ENCODE assay signal across 1 cellular context in the genomic region with DNA sequence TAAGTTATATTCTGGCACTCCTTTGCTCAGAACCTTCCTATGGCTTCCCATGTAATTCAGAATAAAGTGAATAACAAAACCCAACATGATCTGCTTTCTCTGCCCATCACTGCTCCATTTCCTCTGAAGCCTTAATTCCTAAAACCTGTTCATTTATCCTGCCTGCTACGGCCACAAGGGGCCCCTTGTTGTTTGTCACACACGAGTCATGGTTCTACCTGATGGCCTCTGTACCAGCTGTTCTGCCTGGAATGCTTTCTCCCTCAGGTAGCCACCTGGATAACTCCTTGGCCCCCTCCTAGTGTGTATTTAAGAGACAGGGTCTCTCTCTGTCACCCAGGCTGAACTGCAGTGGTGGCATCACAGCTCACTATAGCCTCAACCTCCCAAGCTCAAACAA.
TF ChIP-seq lines count a peak whose summit lies in the region.

No MANE protein-coding gene starts in this region.

TF ChIP-seq in HepG2, 621 proteins besides CTCF, POLR2A, EP300 and RAD21 (continued from another document and continues in another):
- TF ChIP-seq, protein P1, sequence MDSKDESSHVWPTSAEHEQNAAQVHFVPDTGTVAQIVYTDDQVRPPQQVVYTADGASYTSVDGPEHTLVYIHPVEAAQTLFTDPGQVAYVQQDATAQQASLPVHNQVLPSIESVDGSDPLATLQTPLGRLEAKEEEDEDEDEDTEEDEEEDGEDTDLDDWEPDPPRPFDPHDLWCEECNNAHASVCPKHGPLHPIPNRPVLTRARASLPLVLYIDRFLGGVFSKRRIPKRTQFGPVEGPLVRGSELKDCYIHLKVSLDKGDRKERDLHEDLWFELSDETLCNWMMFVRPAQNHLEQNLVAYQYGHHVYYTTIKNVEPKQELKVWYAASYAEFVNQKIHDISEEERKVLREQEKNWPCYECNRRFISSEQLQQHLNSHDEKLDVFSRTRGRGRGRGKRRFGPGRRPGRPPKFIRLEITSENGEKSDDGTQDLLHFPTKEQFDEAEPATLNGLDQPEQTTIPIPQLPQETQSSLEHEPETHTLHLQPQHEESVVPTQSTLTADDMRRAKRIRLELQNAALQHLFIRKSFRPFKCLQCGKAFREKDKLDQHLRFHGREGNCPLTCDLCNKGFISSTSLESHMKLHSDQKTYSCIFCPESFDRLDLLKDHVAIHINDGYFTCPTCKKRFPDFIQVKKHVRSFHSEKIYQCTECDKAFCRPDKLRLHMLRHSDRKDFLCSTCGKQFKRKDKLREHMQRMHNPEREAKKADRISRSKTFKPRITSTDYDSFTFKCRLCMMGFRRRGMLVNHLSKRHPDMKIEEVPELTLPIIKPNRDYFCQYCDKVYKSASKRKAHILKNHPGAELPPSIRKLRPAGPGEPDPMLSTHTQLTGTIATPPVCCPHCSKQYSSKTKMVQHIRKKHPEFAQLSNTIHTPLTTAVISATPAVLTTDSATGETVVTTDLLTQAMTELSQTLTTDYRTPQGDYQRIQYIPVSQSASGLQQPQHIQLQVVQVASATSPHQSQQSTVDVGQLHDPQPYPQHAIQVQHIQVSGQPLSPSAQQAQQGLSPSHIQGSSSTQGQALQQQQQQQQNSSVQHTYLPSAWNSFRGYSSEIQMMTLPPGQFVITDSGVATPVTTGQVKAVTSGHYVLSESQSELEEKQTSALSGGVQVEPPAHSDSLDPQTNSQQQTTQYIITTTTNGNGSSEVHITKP (CRISPR knock-in tag; IDR thresholded peaks at IDR 0.05; ENCODE audit: low read depth): no peak
- TF ChIP-seq ZNF17 (CRISPR knock-in tag; IDR thresholded peaks at IDR 0.05) (no peak), TCF7 (IDR thresholded peaks at IDR 0.05; ENCODE audit: low read depth) (no peak), ZC3H13 (CRISPR knock-in tag; IDR thresholded peaks at IDR 0.05) (no peak), ZNF562 (CRISPR knock-in tag; IDR thresholded peaks at IDR 0.05; ENCODE audit: borderline replicate concordance) (no peak), ZNF615 (CRISPR knock-in tag; IDR thresholded peaks at IDR 0.05; ENCODE audit: borderline replicate concordance) (no peak), SIX4 (CRISPR knock-in tag; IDR thresholded peaks at IDR 0.05) (no peak), NFYC (CRISPR knock-in tag; IDR thresholded peaks at IDR 0.05) (no peak), ZNF460 (CRISPR knock-in tag; IDR thresholded peaks at IDR 0.05; ENCODE audit: borderline replicate concordance) (no peak), ZNF614 (CRISPR knock-in tag; IDR thresholded peaks at IDR 0.05; ENCODE audit: borderline replicate concordance) (peak; percentile 45; the same call in 1 of the 2 replicates), ELF3 (CRISPR knock-in tag; IDR thresholded peaks at IDR 0.05) (peak; percentile 49; the same call in 1 of the 2 replicates), NKX3-1 (CRISPR knock-in tag; IDR thresholded peaks at IDR 0.05) (no peak), ZNF446 (CRISPR knock-in tag; IDR thresholded peaks at IDR 0.05) (no peak), ZFP36L2 (CRISPR knock-in tag; IDR thresholded peaks at IDR 0.05) (no peak), POLR2AphosphoS5 (IDR thresholded peaks at IDR 0.05; ENCODE audit: low read depth, low read length) (no peak), RARA (CRISPR knock-in tag; IDR thresholded peaks at IDR 0.05) (no peak), GTF2F1 (IDR thresholded peaks at IDR 0.05; ENCODE audit: low read length) (no peak), TEAD2 (CRISPR knock-in tag; IDR thresholded peaks at IDR 0.05) (no peak), ZNF510 (CRISPR knock-in tag; IDR thresholded peaks at IDR 0.05; ENCODE audit: low read depth) (no peak), SP1 (IDR thresholded peaks at IDR 0.05) (no peak), SP1 (CRISPR knock-in tag; IDR thresholded peaks at IDR 0.05) (no peak), ETV5 (CRISPR knock-in tag; IDR thresholded peaks at IDR 0.05; ENCODE audit: borderline replicate concordance) (peak; percentile 19; the same call in 1 of the 2 replicates), DPF2 (CRISPR knock-in tag; IDR thresholded peaks at IDR 0.05; ENCODE audit: borderline replicate concordance, low read depth) (no peak), MIXL1 (CRISPR knock-in tag; IDR thresholded peaks at IDR 0.05) (peak; percentile 76), HNRNPLL (IDR thresholded peaks at IDR 0.05; ENCODE audit: low read depth, low read length, poor library complexity, severe bottlenecking) (no peak), EED (CRISPR knock-in tag; IDR thresholded peaks at IDR 0.05) (no peak), TP53 (CRISPR knock-in tag; conservative IDR thresholded peaks at IDR 0.05) (no peak), ZNF10 (CRISPR knock-in tag; IDR thresholded peaks at IDR 0.05; ENCODE audit: borderline replicate concordance, low read depth) (no peak), CEBPB (IDR thresholded peaks at IDR 0.05; ENCODE audit: borderline replicate concordance, low read depth, low read length) (no peak), FOXA3 (CRISPR knock-in tag; IDR thresholded peaks at IDR 0.05) (no peak), SP140L (CRISPR knock-in tag; IDR thresholded peaks at IDR 0.05; ENCODE audit: borderline replicate concordance) (no peak), ISX (CRISPR knock-in tag; conservative IDR thresholded peaks at IDR 0.05) (no peak), ZFP1 (CRISPR knock-in tag; IDR thresholded peaks at IDR 0.05) (no peak), KDM5A (IDR thresholded peaks at IDR 0.05; ENCODE audit: borderline replicate concordance, low read length) (no peak), ZNF234 (CRISPR knock-in tag; conservative IDR thresholded peaks at IDR 0.05) (no peak)
- TF ChIP-seq, protein P2, sequence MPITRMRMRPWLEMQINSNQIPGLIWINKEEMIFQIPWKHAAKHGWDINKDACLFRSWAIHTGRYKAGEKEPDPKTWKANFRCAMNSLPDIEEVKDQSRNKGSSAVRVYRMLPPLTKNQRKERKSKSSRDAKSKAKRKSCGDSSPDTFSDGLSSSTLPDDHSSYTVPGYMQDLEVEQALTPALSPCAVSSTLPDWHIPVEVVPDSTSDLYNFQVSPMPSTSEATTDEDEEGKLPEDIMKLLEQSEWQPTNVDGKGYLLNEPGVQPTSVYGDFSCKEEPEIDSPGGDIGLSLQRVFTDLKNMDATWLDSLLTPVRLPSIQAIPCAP (CRISPR knock-in tag; IDR thresholded peaks at IDR 0.05; ENCODE audit: low read depth): no peak
- TF ChIP-seq, protein P3, sequence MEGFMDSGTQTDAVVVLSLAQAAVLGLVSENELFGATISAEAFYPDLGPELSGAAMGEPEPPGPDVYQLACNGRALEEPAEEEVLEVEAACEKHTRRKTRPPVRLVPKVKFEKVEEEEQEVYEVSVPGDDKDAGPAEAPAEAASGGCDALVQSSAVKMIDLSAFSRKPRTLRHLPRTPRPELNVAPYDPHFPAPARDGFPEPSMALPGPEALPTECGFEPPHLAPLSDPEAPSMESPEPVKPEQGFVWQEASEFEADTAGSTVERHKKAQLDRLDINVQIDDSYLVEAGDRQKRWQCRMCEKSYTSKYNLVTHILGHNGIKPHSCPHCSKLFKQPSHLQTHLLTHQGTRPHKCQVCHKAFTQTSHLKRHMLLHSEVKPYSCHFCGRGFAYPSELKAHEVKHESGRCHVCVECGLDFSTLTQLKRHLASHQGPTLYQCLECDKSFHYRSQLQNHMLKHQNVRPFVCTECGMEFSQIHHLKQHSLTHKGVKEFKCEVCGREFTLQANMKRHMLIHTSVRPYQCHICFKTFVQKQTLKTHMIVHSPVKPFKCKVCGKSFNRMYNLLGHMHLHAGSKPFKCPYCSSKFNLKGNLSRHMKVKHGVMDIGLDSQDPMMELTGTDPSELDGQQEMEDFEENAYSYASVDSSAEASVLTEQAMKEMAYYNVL (CRISPR knock-in tag; IDR thresholded peaks at IDR 0.05; ENCODE audit: borderline replicate concordance): peak; percentile 34; the same call in 1 of the 2 replicates
- TF ChIP-seq, protein P4, sequence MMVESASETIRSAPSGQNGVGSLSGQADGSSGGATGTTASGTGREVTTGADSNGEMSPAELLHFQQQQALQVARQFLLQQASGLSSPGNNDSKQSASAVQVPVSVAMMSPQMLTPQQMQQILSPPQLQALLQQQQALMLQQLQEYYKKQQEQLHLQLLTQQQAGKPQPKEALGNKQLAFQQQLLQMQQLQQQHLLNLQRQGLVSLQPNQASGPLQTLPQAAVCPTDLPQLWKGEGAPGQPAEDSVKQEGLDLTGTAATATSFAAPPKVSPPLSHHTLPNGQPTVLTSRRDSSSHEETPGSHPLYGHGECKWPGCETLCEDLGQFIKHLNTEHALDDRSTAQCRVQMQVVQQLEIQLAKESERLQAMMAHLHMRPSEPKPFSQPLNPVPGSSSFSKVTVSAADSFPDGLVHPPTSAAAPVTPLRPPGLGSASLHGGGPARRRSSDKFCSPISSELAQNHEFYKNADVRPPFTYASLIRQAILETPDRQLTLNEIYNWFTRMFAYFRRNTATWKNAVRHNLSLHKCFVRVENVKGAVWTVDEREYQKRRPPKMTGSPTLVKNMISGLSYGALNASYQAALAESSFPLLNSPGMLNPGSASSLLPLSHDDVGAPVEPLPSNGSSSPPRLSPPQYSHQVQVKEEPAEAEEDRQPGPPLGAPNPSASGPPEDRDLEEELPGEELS (CRISPR knock-in tag; IDR thresholded peaks at IDR 0.05): 0 out of 2 replicates have a peak, but pooled peaks have one; percentile 14
- TF ChIP-seq, protein P5, sequence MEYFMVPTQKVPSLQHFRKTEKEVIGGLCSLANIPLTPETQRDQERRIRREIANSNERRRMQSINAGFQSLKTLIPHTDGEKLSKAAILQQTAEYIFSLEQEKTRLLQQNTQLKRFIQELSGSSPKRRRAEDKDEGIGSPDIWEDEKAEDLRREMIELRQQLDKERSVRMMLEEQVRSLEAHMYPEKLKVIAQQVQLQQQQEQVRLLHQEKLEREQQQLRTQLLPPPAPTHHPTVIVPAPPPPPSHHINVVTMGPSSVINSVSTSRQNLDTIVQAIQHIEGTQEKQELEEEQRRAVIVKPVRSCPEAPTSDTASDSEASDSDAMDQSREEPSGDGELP (IDR thresholded peaks at IDR 0.05; ENCODE audit: borderline replicate concordance, low read depth): peak; percentile 93
- TF ChIP-seq, protein P6, sequence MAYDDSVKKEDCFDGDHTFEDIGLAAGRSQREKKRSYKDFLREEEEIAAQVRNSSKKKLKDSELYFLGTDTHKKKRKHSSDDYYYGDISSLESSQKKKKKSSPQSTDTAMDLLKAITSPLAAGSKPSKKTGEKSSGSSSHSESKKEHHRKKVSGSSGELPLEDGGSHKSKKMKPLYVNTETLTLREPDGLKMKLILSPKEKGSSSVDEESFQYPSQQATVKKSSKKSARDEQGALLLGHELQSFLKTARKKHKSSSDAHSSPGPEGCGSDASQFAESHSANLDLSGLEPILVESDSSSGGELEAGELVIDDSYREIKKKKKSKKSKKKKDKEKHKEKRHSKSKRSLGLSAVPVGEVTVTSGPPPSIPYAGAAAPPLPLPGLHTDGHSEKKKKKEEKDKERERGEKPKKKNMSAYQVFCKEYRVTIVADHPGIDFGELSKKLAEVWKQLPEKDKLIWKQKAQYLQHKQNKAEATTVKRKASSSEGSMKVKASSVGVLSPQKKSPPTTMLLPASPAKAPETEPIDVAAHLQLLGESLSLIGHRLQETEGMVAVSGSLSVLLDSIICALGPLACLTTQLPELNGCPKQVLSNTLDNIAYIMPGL (CRISPR knock-in tag; IDR thresholded peaks at IDR 0.05; ENCODE audit: borderline replicate concordance in 1 of 2, low read depth in 1 of 2): peak in 1 of 2 experiments; percentile 61; a peak in 1 of 4 replicates
- TF ChIP-seq, protein P7, sequence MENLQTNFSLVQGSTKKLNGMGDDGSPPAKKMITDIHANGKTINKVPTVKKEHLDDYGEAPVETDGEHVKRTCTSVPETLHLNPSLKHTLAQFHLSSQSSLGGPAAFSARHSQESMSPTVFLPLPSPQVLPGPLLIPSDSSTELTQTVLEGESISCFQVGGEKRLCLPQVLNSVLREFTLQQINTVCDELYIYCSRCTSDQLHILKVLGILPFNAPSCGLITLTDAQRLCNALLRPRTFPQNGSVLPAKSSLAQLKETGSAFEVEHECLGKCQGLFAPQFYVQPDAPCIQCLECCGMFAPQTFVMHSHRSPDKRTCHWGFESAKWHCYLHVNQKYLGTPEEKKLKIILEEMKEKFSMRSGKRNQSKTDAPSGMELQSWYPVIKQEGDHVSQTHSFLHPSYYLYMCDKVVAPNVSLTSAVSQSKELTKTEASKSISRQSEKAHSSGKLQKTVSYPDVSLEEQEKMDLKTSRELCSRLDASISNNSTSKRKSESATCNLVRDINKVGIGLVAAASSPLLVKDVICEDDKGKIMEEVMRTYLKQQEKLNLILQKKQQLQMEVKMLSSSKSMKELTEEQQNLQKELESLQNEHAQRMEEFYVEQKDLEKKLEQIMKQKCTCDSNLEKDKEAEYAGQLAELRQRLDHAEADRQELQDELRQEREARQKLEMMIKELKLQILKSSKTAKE (CRISPR knock-in tag; IDR thresholded peaks at IDR 0.05; ENCODE audit: borderline replicate concordance): no peak
- TF ChIP-seq, protein P8, sequence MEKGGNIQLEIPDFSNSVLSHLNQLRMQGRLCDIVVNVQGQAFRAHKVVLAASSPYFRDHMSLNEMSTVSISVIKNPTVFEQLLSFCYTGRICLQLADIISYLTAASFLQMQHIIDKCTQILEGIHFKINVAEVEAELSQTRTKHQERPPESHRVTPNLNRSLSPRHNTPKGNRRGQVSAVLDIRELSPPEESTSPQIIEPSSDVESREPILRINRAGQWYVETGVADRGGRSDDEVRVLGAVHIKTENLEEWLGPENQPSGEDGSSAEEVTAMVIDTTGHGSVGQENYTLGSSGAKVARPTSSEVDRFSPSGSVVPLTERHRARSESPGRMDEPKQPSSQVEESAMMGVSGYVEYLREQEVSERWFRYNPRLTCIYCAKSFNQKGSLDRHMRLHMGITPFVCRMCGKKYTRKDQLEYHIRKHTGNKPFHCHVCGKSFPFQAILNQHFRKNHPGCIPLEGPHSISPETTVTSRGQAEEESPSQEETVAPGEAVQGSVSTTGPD (CRISPR knock-in tag; IDR thresholded peaks at IDR 0.05): no peak
- TF ChIP-seq, protein P9, sequence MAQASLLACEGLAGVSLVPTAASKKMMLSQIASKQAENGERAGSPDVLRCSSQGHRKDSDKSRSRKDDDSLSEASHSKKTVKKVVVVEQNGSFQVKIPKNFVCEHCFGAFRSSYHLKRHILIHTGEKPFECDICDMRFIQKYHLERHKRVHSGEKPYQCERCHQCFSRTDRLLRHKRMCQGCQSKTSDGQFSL (CRISPR knock-in tag; IDR thresholded peaks at IDR 0.05): no peak
- TF ChIP-seq, protein P10, sequence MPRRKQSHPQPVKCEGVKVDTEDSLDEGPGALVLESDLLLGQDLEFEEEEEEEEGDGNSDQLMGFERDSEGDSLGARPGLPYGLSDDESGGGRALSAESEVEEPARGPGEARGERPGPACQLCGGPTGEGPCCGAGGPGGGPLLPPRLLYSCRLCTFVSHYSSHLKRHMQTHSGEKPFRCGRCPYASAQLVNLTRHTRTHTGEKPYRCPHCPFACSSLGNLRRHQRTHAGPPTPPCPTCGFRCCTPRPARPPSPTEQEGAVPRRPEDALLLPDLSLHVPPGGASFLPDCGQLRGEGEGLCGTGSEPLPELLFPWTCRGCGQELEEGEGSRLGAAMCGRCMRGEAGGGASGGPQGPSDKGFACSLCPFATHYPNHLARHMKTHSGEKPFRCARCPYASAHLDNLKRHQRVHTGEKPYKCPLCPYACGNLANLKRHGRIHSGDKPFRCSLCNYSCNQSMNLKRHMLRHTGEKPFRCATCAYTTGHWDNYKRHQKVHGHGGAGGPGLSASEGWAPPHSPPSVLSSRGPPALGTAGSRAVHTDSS (CRISPR knock-in tag; conservative IDR thresholded peaks at IDR 0.05): no peak
- TF ChIP-seq, protein P11, sequence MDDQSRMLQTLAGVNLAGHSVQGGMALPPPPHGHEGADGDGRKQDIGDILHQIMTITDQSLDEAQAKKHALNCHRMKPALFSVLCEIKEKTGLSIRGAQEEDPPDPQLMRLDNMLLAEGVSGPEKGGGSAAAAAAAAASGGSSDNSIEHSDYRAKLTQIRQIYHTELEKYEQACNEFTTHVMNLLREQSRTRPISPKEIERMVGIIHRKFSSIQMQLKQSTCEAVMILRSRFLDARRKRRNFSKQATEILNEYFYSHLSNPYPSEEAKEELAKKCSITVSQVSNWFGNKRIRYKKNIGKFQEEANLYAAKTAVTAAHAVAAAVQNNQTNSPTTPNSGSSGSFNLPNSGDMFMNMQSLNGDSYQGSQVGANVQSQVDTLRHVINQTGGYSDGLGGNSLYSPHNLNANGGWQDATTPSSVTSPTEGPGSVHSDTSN (CRISPR knock-in tag; IDR thresholded peaks at IDR 0.05; ENCODE audit: borderline replicate concordance): no peak
